12 cellular contexts compared by ENCODE assay signal in the genomic region with DNA sequence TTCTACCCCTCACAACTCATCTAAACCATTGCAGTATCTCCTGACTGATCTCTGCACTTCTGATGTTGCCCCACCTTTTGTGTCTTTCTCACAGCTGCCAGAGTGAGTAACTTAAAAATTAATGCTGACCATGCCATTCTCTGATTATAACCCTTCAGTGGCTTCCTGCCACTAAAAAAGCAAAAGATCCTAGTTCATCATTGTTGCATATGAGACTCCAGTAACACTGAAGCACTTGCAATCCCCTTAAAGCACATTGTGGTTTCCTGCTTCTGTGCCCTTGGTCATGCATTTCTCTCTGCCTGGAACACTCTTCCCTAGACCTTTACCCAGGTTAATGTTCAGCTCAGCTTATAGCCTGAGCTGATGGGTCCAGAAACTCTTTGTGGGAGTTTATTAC.
A peak's percentile ranks its signal among the peaks of the same experiment; 100 is the strongest.
DNase-seq lines count a peak whose midpoint lies in the region; ATAC-seq, FAIRE-seq and TF ChIP-seq lines count a peak whose summit lies in the region.
"Had no signal": no experiment of that assay in that cellular context is flagged by ENCODE, and none has a peak within 500 bp of the region (broad histone marks: within the 10 kb centered on the region; RNA-seq: fewer than 3 reads in every experiment).

No MANE protein-coding gene starts in this region.

- no peak overlapping the region for H2AFZ ChIP-seq in DND-41 (ENCODE audit: low read depth, low read length)

- ATAC-seq in DND-41 (ENCODE audit: insufficient read depth, low read depth) (peak; percentile 72), GM21447 (IDR thresholded peaks at IDR 0.05; ENCODE audit: unreplicated experiment) (peak; percentile 76), HG03469 (IDR thresholded peaks at IDR 0.05; ENCODE audit: unreplicated experiment) (peak; percentile 82)

- no peaks in the 10 kb centered on the region for H3K79me2 ChIP-seq in DND-41 (ENCODE audit: insufficient read depth, low read length)

- intact Hi-C loops in colonic mucosa (cut with DNase I) = no loop called here
- intact Hi-C loops in ovary (cut with DNase I) = no loop called here

- FAIRE-seq in HTR-8/SVneo (lab: Jason Lieb, UNC) = no peak
- FAIRE-seq: colon had no signal

- no peak for TF ChIP-seq POLR2A in ovary (IDR thresholded peaks at IDR 0.05)

- no peak for TF ChIP-seq CTCF in DND-41 (IDR thresholded peaks at IDR 0.05; ENCODE audit: borderline replicate concordance, extremely low read depth, low read length, poor library complexity, severe bottlenecking)
- TF ChIP-seq CTCF in colonic mucosa (IDR thresholded peaks at IDR 0.05) = no peak
- TF ChIP-seq CTCF in ovary (IDR thresholded peaks at IDR 0.05) = no peak

- DNase-seq in DND-41 = peak; percentile 11
- DNase-seq in colonic mucosa = peak; percentile 21
- DNase-seq in ovary = no peak
- DNase-seq in HCEC 1CT = no peak
- no peak for DNase-seq in activated CD8-positive, alpha-beta memory T cell treated with anti-CD3 and anti-CD28 coated beads, Interleukin-2, amount 50 U/mL, for 48 hours
- DNase-seq in HTR-8/SVneo (ENCODE audit: insufficient read length, low spot score) = no peak
- DNase-seq: activated CD4-positive, alpha-beta T cell treated with anti-CD3 and anti-CD28 coated beads, Interleukin-2, amount 50 U/mL, for 4 hours; foreskin fibroblast; stimulated activated CD4-positive, alpha-beta T cell treated with anti-CD3 and anti-CD28 coated beads, Interleukin-1b, Interleukin-23, amount 100 ng/mL, for 48 hours had no signal

- no peak for TF ChIP-seq EP300 in ovary (IDR thresholded peaks at IDR 0.05)

- H3K4me1 ChIP-seq in DND-41 (ENCODE audit: insufficient read depth, low read length) (peaks cover 7% of the 10 kb centered on the region; the same call in 1 of the 2 replicates), colonic mucosa (no peaks in the 10 kb centered on the region), ovary (ENCODE audit: insufficient read depth) (no peaks in the 10 kb centered on the region)

- no peak overlapping the region for H3K4me2 ChIP-seq in DND-41 (ENCODE audit: insufficient read depth, low read length)

- H3K9ac ChIP-seq in DND-41 (ENCODE audit: low read depth, low read length) (no peak overlapping the region), colonic mucosa (ENCODE audit: low read depth in 2 of 2, low read length in 2 of 2) (no peak overlapping the region)

- no peaks in the 10 kb centered on the region for H4K20me1 ChIP-seq in DND-41 (ENCODE audit: insufficient read depth, low read length)

- no peaks in the 10 kb centered on the region for H3K27me3 ChIP-seq in DND-41 (ENCODE audit: insufficient read depth, low read length, poor library complexity)
- H3K27me3 ChIP-seq in colonic mucosa = no peaks in the 10 kb centered on the region
- no peaks in the 10 kb centered on the region for H3K27me3 ChIP-seq in ovary

- H3K36me3 ChIP-seq in DND-41 (ENCODE audit: insufficient read depth, low read length) = peaks cover 7% of the 10 kb centered on the region; the same call in 1 of the 2 replicates
- H3K36me3 ChIP-seq in colonic mucosa = no peaks in the 10 kb centered on the region
- H3K36me3 ChIP-seq in ovary = no peaks in the 10 kb centered on the region

- H3K4me3 ChIP-seq in DND-41 (ENCODE audit: low read depth in 1 of 2, low read length in 2 of 2) (no peak overlapping the region), colonic mucosa (no peak overlapping the region), ovary (no peak overlapping the region)

- no peaks in the 10 kb centered on the region for H3K9me3 ChIP-seq in DND-41 (ENCODE audit: insufficient read depth, low read length, severe bottlenecking)
- no peaks in the 10 kb centered on the region for H3K9me3 ChIP-seq in colonic mucosa
- H3K9me3 ChIP-seq in ovary = no peaks in the 10 kb centered on the region

- H3K27ac ChIP-seq in DND-41 (ENCODE audit: low read length) (no peak overlapping the region), colonic mucosa (peak overlapping the region; percentile 22), ovary (no peak overlapping the region)

Comparison
In these comparisons a context has a peak if more than half of its experiments do, and no peak if none do; other contexts are left out.
1. DNase-seq: peak in DND-41 (single experiment) and colonic mucosa (single experiment); none in ovary (0 of 5), HCEC 1CT (single experiment), activated CD8-positive, alpha-beta memory T cell treated with anti-CD3 and anti-CD28 coated beads, Interleukin-2, amount 50 U/mL, for 48 hours (single experiment) and HTR-8/SVneo (single experiment).
2. Peak in every context shown above with its lines, with median percentiles within 50 percentile points of each other: ATAC-seq.